Comparison of ENCODE assay signal across 8 cellular contexts in the genomic region with DNA sequence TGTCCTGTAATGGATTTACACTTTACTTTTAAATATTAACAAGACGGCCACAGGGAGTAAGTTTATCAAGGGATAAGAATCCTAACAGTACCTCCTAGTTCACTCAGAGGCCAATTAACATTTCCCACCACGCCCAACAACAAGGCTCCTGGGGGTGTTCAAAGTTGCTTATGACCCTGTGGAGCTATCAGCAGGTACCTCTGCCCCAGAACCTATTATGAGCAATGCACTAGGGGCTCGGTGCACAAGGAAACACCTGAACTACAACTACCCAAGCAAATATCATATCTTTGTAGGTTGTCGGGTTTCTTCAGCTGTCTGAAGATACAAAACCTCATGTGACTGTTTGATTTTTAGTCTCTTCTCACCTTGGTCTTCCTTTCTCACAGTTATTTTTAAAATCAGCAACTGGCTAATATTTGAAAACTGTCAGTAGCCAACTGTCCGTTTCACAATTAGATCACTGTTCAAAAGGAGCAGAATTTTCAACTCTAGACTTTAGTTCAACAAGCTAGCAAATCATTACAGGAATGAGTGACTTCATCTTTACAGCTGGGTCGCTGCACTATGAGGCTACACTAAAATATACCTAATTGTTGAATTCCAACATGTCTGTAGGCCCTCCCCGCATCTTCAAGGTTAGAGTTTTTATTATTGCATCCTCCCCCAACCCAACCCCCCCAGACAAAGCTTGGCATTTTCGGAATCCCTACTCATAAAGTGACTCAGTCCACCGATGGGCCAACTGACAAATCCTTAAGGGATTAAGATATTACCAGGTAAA. TPM values are rescaled to one million over a fixed set of nuclear protein-coding genes. Genes with fewer than 3 reads are reported as not detected.
A peak's percentile ranks its signal among the peaks of the same experiment; 100 is the strongest.
DNase-seq lines count a peak whose midpoint lies in the region; ATAC-seq and TF ChIP-seq lines count a peak whose summit lies in the region.

No MANE protein-coding gene starts in this region.

- H4K20me1 ChIP-seq in HCT116 (ENCODE audit: insufficient read depth) (peaks cover 13% of the 10 kb centered on the region; the same call in 1 of the 2 replicates), PC-3 (ENCODE audit: low read length) (no peaks in the 10 kb centered on the region)

- TF ChIP-seq RAD21 in HCT116 (IDR thresholded peaks at IDR 0.05; ENCODE audit: low read depth): no peak

- RAD21 ChIA-PET in HCT116 (lab: Charles Lee; ENCODE audit: low non-redundant PET in 1 of 2, low total read pairs in 2 of 2, uncharacterized antibody in 2 of 2, unreplicated experiment in 2 of 2): interaction anchor here in 1 of 2 experiments (0.7 to 1.4 kb wide), 2 partner anchors 16 to 18 kb away, joined by 3 read pairs; no protein-coding TSS in a partner anchor

- CTCF ChIA-PET in GM10248 (lab: Yijun Ruan, JAX): interaction anchor here (0.7 to 2.2 kb wide), 14 partner anchors 10 to 170 kb away, joined by 3 to 10 read pairs (median 4); no protein-coding TSS in a partner anchor
- CTCF ChIA-PET in HCT116 (lab: Charles Lee): interaction anchor here (1.0 to 1.3 kb wide), 2 partner anchors 13 to 65 kb away, joined by 3 to 4 read pairs; no protein-coding TSS in a partner anchor
- CTCF ChIA-PET in PC-3 (lab: Charles Lee): interaction anchor here (0.6 to 1.5 kb wide), 5 partner anchors 11 to 72 kb away, joined by 3 to 6 read pairs (median 3); no protein-coding TSS in a partner anchor

- intact Hi-C loops in HCT116 (cut with micrococcal nuclease): loop anchor here (5.0 kb wide), 1 partner anchor 37 kb away; a partner anchor contains a TSS
- intact Hi-C loops in PC-3 (cut with micrococcal nuclease): loop anchor here (2.0 to 5.0 kb wide), 4 partner anchors 25 to 147 kb away; a partner anchor contains a TSS
- intact Hi-C loops in mucosa of descending colon (cut with DNase I, micrococcal nuclease): no loop called here
- intact Hi-C loops in sciatic nerve (cut with DNase I): no loop called here

- peak overlapping the region; percentile 90 for H3K27ac ChIP-seq in HCT116 (ENCODE audit: low read depth, low read length)
- peak overlapping the region; percentile 91 for H3K27ac ChIP-seq in PC-3 (ENCODE audit: low read length)

- peak overlapping the region; percentile 59 for H3K9ac ChIP-seq in HCT116 (ENCODE audit: low read length)
- peak overlapping the region; percentile 69 for H3K9ac ChIP-seq in PC-3 (ENCODE audit: low read length)

- no TSS peak for BruUV-seq in HCT116 (replicated peaks; lab: Mats Ljungman, UMichigan)
- no TSS peak for BruUV-seq in PC-3 (replicated peaks; lab: Mats Ljungman, UMichigan)

- H3K79me2 ChIP-seq in HCT116 (ENCODE audit: insufficient read depth, low read length) (peaks cover 100% of the 10 kb centered on the region), PC-3 (ENCODE audit: low read length) (peaks cover 89% of the 10 kb centered on the region)

- H3F3A ChIP-seq in PC-3 (ENCODE audit: low read length, unreplicated experiment): peaks cover 21% of the 10 kb centered on the region

- ATAC-seq in HCT116 (peak; percentile 65), PC-3 (peak; percentile 47), mucosa of descending colon (peak; percentile 82), sciatic nerve (no peak)

- no peak for TF ChIP-seq POLR2A in HCT116 (IDR thresholded peaks at IDR 0.05; ENCODE audit: borderline replicate concordance, extremely low read depth, insufficient read depth, insufficient read length)

- DNase-seq in GM10248 (ENCODE audit: extremely low spot score): peak; percentile 59
- no peak for DNase-seq in HCT116 (ENCODE audit: low read depth, low spot score)
- peak; percentile 93 for DNase-seq in PC-3
- peak in 2 of 3 donors; percentile 61 to 75 for DNase-seq in mucosa of descending colon
- DNase-seq in NCI-H524 treated with DMSO at 0.1 percent for 48 hours (lab: John Stamatoyannopoulos, UW): no peak
- DNase-seq in SHP77 treated with DMSO at 0.1 percent for 48 hours (lab: John Stamatoyannopoulos, UW): no peak
- DNase-seq in NCI-H82 treated with DMSO at 0.1 percent for 48 hours (lab: John Stamatoyannopoulos, UW; ENCODE audit: unreplicated experiment): no peak
- no peak for DNase-seq in sciatic nerve (ENCODE audit: low spot score)

- no peak overlapping the region for H2AFZ ChIP-seq in HCT116 (ENCODE audit: low read depth, low read length, poor library complexity, severe bottlenecking)
- H2AFZ ChIP-seq in PC-3 (ENCODE audit: low read length): no peak overlapping the region; the same call in 1 of the 2 replicates

- H3K4me2 ChIP-seq in HCT116 (ENCODE audit: low read length) (peak overlapping the region; percentile 80), PC-3 (ENCODE audit: low read length) (peak overlapping the region; percentile 79)

- no peak for TF ChIP-seq CTCF in GM10248 (IDR thresholded peaks at IDR 0.05; ENCODE audit: control extremely low read depth, extremely low read depth, low read depth, missing control alignments)
- no peak for TF ChIP-seq CTCF in HCT116 (IDR thresholded peaks at IDR 0.05 in 2 of 3, conservative IDR thresholded peaks at IDR 0.05 in 1 of 3; ENCODE audit: borderline replicate concordance in 1 of 3, insufficient read depth in 1 of 3, low read depth in 2 of 3, low read length in 2 of 3)
- no peak for TF ChIP-seq CTCF in PC-3 (conservative IDR thresholded peaks at IDR 0.05; ENCODE audit: low read depth, low read length)
- no peak for TF ChIP-seq CTCF in mucosa of descending colon (IDR thresholded peaks at IDR 0.05)

- H3K9me2 ChIP-seq in HCT116 (ENCODE audit: insufficient read depth) (no peaks in the 10 kb centered on the region), PC-3 (replicated peaks; ENCODE audit: low read length) (no peaks in the 10 kb centered on the region)

- POLR2A ChIA-PET in GM10248 (lab: Yijun Ruan, JAX) (interaction anchor here (0.6 to 1.1 kb wide), 5 partner anchors 10 to 383 kb away, joined by 3 to 4 read pairs (median 3); no protein-coding TSS in a partner anchor), HCT116 (lab: Charles Lee) (interaction anchor here (1.3 to 1.4 kb wide), 2 partner anchors 16 to 18 kb away, joined by 4 read pairs; no protein-coding TSS in a partner anchor), PC-3 (lab: Charles Lee; ENCODE audit: unreplicated experiment) (interaction anchor here (0.5 to 1.0 kb wide), 4 partner anchors 11 to 440 kb away, joined by 3 to 19 read pairs (median 4); no protein-coding TSS in a partner anchor)

- peak overlapping the region; percentile 29 to 49 for H3K4me3 ChIP-seq in HCT116 (replicated peaks in 1 of 2; ENCODE audit: low read depth in 1 of 2, low read length in 2 of 2)
- H3K4me3 ChIP-seq in PC-3 (ENCODE audit: low read length): peak overlapping the region; percentile 52
- H3K4me3 ChIP-seq in mucosa of descending colon: no peak overlapping the region

- H3K27me3 ChIP-seq in HCT116 (ENCODE audit: insufficient read depth, low read length): no peaks in the 10 kb centered on the region
- no peaks in the 10 kb centered on the region for H3K27me3 ChIP-seq in PC-3 (ENCODE audit: low read length)

- H3K36me3 ChIP-seq in HCT116 (ENCODE audit: control insufficient read depth in 1 of 2, insufficient read depth in 2 of 2, low read length in 2 of 2) (no peaks in the 10 kb centered on the region), PC-3 (ENCODE audit: low read depth, low read length) (no peaks in the 10 kb centered on the region), mucosa of descending colon (ENCODE audit: low read depth) (no peaks in the 10 kb centered on the region)

- H3K4me1 ChIP-seq in HCT116 (ENCODE audit: control insufficient read depth in 1 of 2, insufficient read depth in 2 of 2, low read length in 2 of 2): peaks cover 79 to 92% of the 10 kb centered on the region in 2 experiments
- H3K4me1 ChIP-seq in PC-3 (ENCODE audit: insufficient read depth, low read length): peaks cover 60% of the 10 kb centered on the region
- H3K4me1 ChIP-seq in mucosa of descending colon (ENCODE audit: low read depth): peaks cover 63% of the 10 kb centered on the region

- H3K9me3 ChIP-seq in HCT116 (ENCODE audit: control insufficient read depth in 1 of 2, insufficient read depth in 1 of 2, low read depth in 1 of 2, low read length in 2 of 2): no peaks in the 10 kb centered on the region
- no peaks in the 10 kb centered on the region for H3K9me3 ChIP-seq in PC-3 (ENCODE audit: low read length)
- no peaks in the 10 kb centered on the region for H3K9me3 ChIP-seq in mucosa of descending colon

TF ChIP-seq in HCT116, 20 proteins besides CTCF, POLR2A, EP300 and RAD21:
- TF ChIP-seq, protein P1, sequence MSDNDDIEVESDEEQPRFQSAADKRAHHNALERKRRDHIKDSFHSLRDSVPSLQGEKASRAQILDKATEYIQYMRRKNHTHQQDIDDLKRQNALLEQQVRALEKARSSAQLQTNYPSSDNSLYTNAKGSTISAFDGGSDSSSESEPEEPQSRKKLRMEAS (IDR thresholded peaks at IDR 0.05): peak; percentile 14; the same call in 1 of the 2 replicates
- TF ChIP-seq CEBPB (IDR thresholded peaks at IDR 0.05; ENCODE audit: low read depth) (peak; percentile 32; the same call in 1 of the 2 replicates), EGR1 (IDR thresholded peaks at IDR 0.05; ENCODE audit: low read depth) (no peak), JUND (IDR thresholded peaks at IDR 0.05) (peak; percentile 26), SP1 (IDR thresholded peaks at IDR 0.05; ENCODE audit: low read depth) (peak; percentile 45), FOSL1 (IDR thresholded peaks at IDR 0.05; ENCODE audit: low read depth) (peak; percentile 50)
TF ChIP-seq in HCT116: peak in this region for 5.

RNA-seq across cellular contexts. Expression of a gene that starts 38.1 kb away (rescaled TPM):
- total RNA-seq in HCT116 (2021; ENCODE audit: unreplicated experiment): 92.5 TPM
- polyA plus RNA-seq in HCT116 (2012): 39.5 and 44.4 TPM in 2 replicates
- total RNA-seq in PC-3 (2014; rRNA removed): 18.1 and 24.1 TPM in 2 replicates
- 10 to 100 TPM; 52.4 to 65.1 (median 60.2) TPM for total RNA-seq in mucosa of descending colon
- total RNA-seq in sciatic nerve: 36.0 TPM

Comparison
In these comparisons a context has a peak if more than half of its experiments do, and no peak if none do; other contexts are left out.
1. DNase-seq: peak in GM10248 (single experiment), PC-3 (single experiment) and mucosa of descending colon (2 of 3); none in HCT116 (single experiment), NCI-H524 treated with DMSO at 0.1 percent for 48 hours (single experiment), SHP77 treated with DMSO at 0.1 percent for 48 hours (single experiment), NCI-H82 treated with DMSO at 0.1 percent for 48 hours (single experiment) and sciatic nerve (single experiment).
2. intact Hi-C loops: an anchor here in HCT116 (5.0 kb wide) and PC-3 (2.0 to 5.0 kb wide); none called in mucosa of descending colon and sciatic nerve.